ENCODE assay signal across 18 cellular contexts in the genomic region with DNA sequence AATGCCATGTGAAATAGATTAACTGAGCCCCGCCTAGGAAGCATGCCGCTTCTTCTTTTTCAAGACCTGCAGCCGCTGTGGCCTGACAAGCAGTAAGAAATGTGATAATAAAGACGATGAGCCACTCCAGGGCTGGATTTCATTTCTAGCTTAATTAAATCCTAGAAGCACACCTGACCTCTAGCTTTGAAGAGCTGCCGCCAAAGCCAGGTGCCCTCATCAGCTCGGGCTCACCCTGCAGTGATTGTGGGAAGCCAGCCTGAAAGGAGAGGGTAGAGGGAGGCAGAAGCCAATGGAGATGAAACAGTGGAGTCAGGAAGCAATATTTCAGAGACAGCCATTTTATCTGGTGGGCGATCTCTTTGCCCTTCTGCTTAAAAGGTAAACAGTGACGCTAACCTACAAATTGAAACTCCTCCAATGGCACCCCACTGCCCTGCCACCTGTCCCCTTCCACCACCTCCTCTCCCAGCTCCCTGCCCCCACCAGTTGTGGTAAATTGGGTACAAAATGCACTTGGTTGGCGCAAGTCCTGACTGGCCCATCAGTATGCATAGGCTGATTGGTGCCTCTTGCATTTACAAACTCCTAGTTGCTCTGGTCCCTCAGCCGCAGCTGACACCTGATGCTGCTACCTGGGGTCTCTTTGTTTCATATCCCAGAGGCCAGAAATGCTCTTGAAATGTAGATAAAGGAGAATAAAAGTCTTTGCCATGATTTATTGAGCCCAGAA.
A peak's percentile ranks its signal among the peaks of the same experiment; 100 is the strongest.
DNase-seq lines count a peak whose midpoint lies in the region; ATAC-seq and TF ChIP-seq lines count a peak whose summit lies in the region.
"Had no signal": no experiment of that assay in that cellular context is flagged by ENCODE, and none has a peak within 500 bp of the region (broad histone marks: within the 10 kb centered on the region; RNA-seq: fewer than 3 reads in every experiment).

No MANE protein-coding gene starts in this region.

- peaks cover 0 to under 1% of the 10 kb centered on the region in 2 donors for H3K9me3 Mint-ChIP-seq in activated naive CD4-positive, alpha-beta T cell treated with anti-CD3 and anti-CD28 coated beads, Interleukin-2, amount 50 U/mL, for 72 hours
- H3K9me3 Mint-ChIP-seq: T-helper 2 cell treated with Interferon-gamma antibody and Interleukin-4, amounts not matched to agents 5 μg/mL and 100 μg/mL, for 36 hours had no signal

- no peaks in the 10 kb centered on the region for H3K36me3 ChIP-seq in mucosa of descending colon (ENCODE audit: low read depth)
- H3K36me3 ChIP-seq: right lobe of liver, SJCRH30 had no signal

- intact Hi-C loops in mucosa of descending colon (cut with DNase I, micrococcal nuclease) = no loop called here

- no peak overlapping the region for H3K27ac Mint-ChIP-seq in activated naive CD4-positive, alpha-beta T cell treated with anti-CD3 and anti-CD28 coated beads, Interleukin-2, amount 50 U/mL, for 72 hours
- H3K27ac Mint-ChIP-seq: stimulated activated naive CD8-positive, alpha-beta T cell treated with anti-CD3 and anti-CD28 coated beads, Interleukin-15, Interleukin-2, amounts not matched to agents 100 ng/mL and 50 ng/mL, for 24 hours; T-helper 2 cell treated with Interferon-gamma antibody and Interleukin-4, amounts not matched to agents 5 μg/mL and 100 μg/mL, for 36 hours had no signal

- H3K4me1 ChIP-seq in mucosa of descending colon (ENCODE audit: low read depth) = peaks cover 8% of the 10 kb centered on the region
- H3K4me1 ChIP-seq: right lobe of liver, SJCRH30 had no signal

- no peak overlapping the region for H3K4me3 ChIP-seq in mucosa of descending colon
- H3K4me3 ChIP-seq: right lobe of liver, SJCRH30 had no signal

- no peaks in the 10 kb centered on the region for H3K9me3 ChIP-seq in mucosa of descending colon
- H3K9me3 ChIP-seq: right lobe of liver, SJCRH30 had no signal

- TF ChIP-seq CTCF in mucosa of descending colon (IDR thresholded peaks at IDR 0.05) = no peak

- DNase-seq in NCI-H1105 treated with DMSO at 0.1 percent for 48 hours (lab: John Stamatoyannopoulos, UW) (peak; percentile 92), NCI-H2107 treated with DMSO at 0.1 percent for 48 hours (lab: John Stamatoyannopoulos, UW; ENCODE audit: unreplicated experiment) (peak; percentile 93), SHP77 treated with DMSO at 0.1 percent for 48 hours (lab: John Stamatoyannopoulos, UW) (peak; percentile 5), mucosa of descending colon (peak in 1 of 3 donors; percentile 19)
- no peak for DNase-seq in activated naive CD4-positive, alpha-beta T cell treated with anti-CD3 and anti-CD28 coated beads, Interleukin-2, amount 50 U/mL, for 16 hours
- no peak for DNase-seq in activated naive CD4-positive, alpha-beta T cell treated with anti-CD3 and anti-CD28 coated beads, Interleukin-2, amount 50 U/mL, for 72 hours (ENCODE audit: low spot score in 2 of 2)
- DNase-seq: activated CD4-positive, alpha-beta T cell treated with anti-CD3 and anti-CD28 coated beads for 1 hour; activated effector memory CD4-positive, alpha-beta T cell treated with anti-CD3 and anti-CD28 coated beads, Interleukin-2, amount 50 U/mL, for 16 hours; AML-193; NCI-H2227 treated with DMSO at 0.1 percent for 48 hours; right lobe of liver; SJCRH30; trophoblast cell had no signal

- no peaks in the 10 kb centered on the region for H3K36me3 Mint-ChIP-seq in activated naive CD4-positive, alpha-beta T cell treated with anti-CD3 and anti-CD28 coated beads, Interleukin-2, amount 50 U/mL, for 72 hours

- ATAC-seq in mucosa of descending colon = peak; percentile 58
- ATAC-seq in GM21737 (IDR thresholded peaks at IDR 0.05; ENCODE audit: unreplicated experiment) = no peak
- no peak for ATAC-seq in activated naive CD4-positive, alpha-beta T cell treated with anti-CD3 and anti-CD28 coated beads, Interleukin-2, amount 50 U/mL, for 72 hours
- ATAC-seq in HG02870 (IDR thresholded peaks at IDR 0.05; ENCODE audit: unreplicated experiment) = no peak
- ATAC-seq: left lobe of liver, right lobe of liver had no signal

Comparison
In these comparisons a context has a peak if more than half of its experiments do, and no peak if none do; other contexts are left out.
1. DNase-seq: peak in NCI-H1105 treated with DMSO at 0.1 percent for 48 hours (single experiment), NCI-H2107 treated with DMSO at 0.1 percent for 48 hours (single experiment) and SHP77 treated with DMSO at 0.1 percent for 48 hours (single experiment); none in activated naive CD4-positive, alpha-beta T cell treated with anti-CD3 and anti-CD28 coated beads, Interleukin-2, amount 50 U/mL, for 16 hours (single experiment) and activated naive CD4-positive, alpha-beta T cell treated with anti-CD3 and anti-CD28 coated beads, Interleukin-2, amount 50 U/mL, for 72 hours (0 of 2).